9 cellular contexts compared by ENCODE assay signal in genomic region chr17:81516439-81516838, GRCh38. TPM values are rescaled to one million over a fixed set of nuclear protein-coding genes. Genes with fewer than 3 reads are reported as not detected.
A peak's percentile ranks its signal among the peaks of the same experiment; 100 is the strongest.
DNase-seq lines count a peak whose midpoint lies in the region; ATAC-seq, FAIRE-seq and TF ChIP-seq lines count a peak whose summit lies in the region.
"Had no signal": no experiment of that assay in that cellular context is flagged by ENCODE, and none has a peak within 500 bp of the region (broad histone marks: within the 10 kb centered on the region; RNA-seq: fewer than 3 reads in every experiment).

No MANE protein-coding gene starts in this region.

- TF ChIP-seq CTCF in PC-3 (conservative IDR thresholded peaks at IDR 0.05; ENCODE audit: low read depth, low read length) (no peak), endothelial cell of umbilical vein (IDR thresholded peaks at IDR 0.05; ENCODE audit: extremely low read depth in 1 of 2, insufficient read depth in 1 of 2, low read depth in 1 of 2, low read length in 2 of 2) (no peak), osteoblast (IDR thresholded peaks at IDR 0.05; ENCODE audit: extremely low read depth, low read depth, low read length) (no peak), BE2C (IDR thresholded peaks at IDR 0.05; ENCODE audit: low read depth, low read length) (no peak)

- H3K9me3 Mint-ChIP-seq in CD8-positive, alpha-beta memory T cell, result no peaks in the 10 kb centered on the region

- no peak for FAIRE-seq in endothelial cell of umbilical vein (lab: Jason Lieb, UNC)

- peaks cover 11% of the 10 kb centered on the region for H4K20me1 ChIP-seq in PC-3 (ENCODE audit: low read length)
- H4K20me1 ChIP-seq in endothelial cell of umbilical vein (replicated peaks; ENCODE audit: control insufficient read depth, extremely low read depth, insufficient read depth, low read length), result no peaks in the 10 kb centered on the region
- H4K20me1 ChIP-seq in osteoblast (ENCODE audit: insufficient read depth, low read length), result peaks cover 42% of the 10 kb centered on the region

- ATAC-seq in PC-3 (no peak), HG02938 (IDR thresholded peaks at IDR 0.05; ENCODE audit: unreplicated experiment) (no peak)

- peaks cover 0 to 8% of the 10 kb centered on the region in 2 donors for H3K27me3 Mint-ChIP-seq in CD8-positive, alpha-beta memory T cell

- CTCF ChIA-PET in CD8-positive, alpha-beta memory T cell (lab: Charles Lee), result interaction anchor here (1.3 to 1.6 kb wide), 2 partner anchors 85 to 109 kb away, joined by 3 read pairs; no protein-coding TSS in a partner anchor
- CTCF ChIA-PET in PC-3 (lab: Charles Lee) (interaction anchor here (0.5 to 0.6 kb wide), 2 partner anchors 12 to 52 kb away, joined by 3 to 15 read pairs; no protein-coding TSS in a partner anchor), endothelial cell of umbilical vein (lab: Charles Lee) (no interaction called here)

- peaks cover 5% of the 10 kb centered on the region for H3K36me3 ChIP-seq in CD8-positive, alpha-beta memory T cell (ENCODE audit: insufficient read depth, low read length)
- H3K36me3 ChIP-seq in PC-3 (ENCODE audit: low read depth, low read length) (peaks cover 8% of the 10 kb centered on the region), endothelial cell of umbilical vein (ENCODE audit: control insufficient read depth in 2 of 2, extremely low read depth in 1 of 2, insufficient read depth in 2 of 2, low read length in 2 of 2) (peaks cover 0 to 4% of the 10 kb centered on the region in 2 experiments), osteoblast (ENCODE audit: insufficient read depth, low read length) (peaks cover 9% of the 10 kb centered on the region), BE2C (peaks cover 8% of the 10 kb centered on the region)

- H3K4me1 ChIP-seq in CD8-positive, alpha-beta memory T cell (ENCODE audit: insufficient read depth, low read length), result peaks cover 38% of the 10 kb centered on the region
- H3K4me1 ChIP-seq in PC-3 (ENCODE audit: insufficient read depth, low read length) (peaks cover 47% of the 10 kb centered on the region), endothelial cell of umbilical vein (ENCODE audit: control insufficient read depth, extremely low read depth, insufficient read depth, low read length) (peaks cover 35% of the 10 kb centered on the region), osteoblast (ENCODE audit: insufficient read depth, low read length) (peaks cover 44% of the 10 kb centered on the region), BE2C (no peaks in the 10 kb centered on the region)

- peak overlapping the region in 7 of 8 donors; percentile 53 to 96 (median 64) for H3K27ac Mint-ChIP-seq in CD8-positive, alpha-beta memory T cell

- POLR2A ChIA-PET in CD8-positive, alpha-beta memory T cell (lab: Charles Lee), result interaction anchor here (1.2 kb wide), 1 partner anchor 31 kb away, joined by 3 read pairs; no protein-coding TSS in a partner anchor
- POLR2A ChIA-PET in PC-3 (lab: Charles Lee; ENCODE audit: unreplicated experiment) (no interaction called here), endothelial cell of umbilical vein (lab: Charles Lee) (no interaction called here)

- peaks cover 4 to 10% (median 6%) of the 10 kb centered on the region in 3 donors for H3K36me3 Mint-ChIP-seq in CD8-positive, alpha-beta memory T cell

- no TSS peak for BruUV-seq in PC-3 (replicated peaks; lab: Mats Ljungman, UMichigan)
- no TSS peak for BruUV-seq in endothelial cell of umbilical vein (replicated peaks; lab: Mats Ljungman, UMichigan)

- no peak overlapping the region for H3K27ac ChIP-seq in CD8-positive, alpha-beta memory T cell (ENCODE audit: low read depth, low read length)
- no peak overlapping the region for H3K27ac ChIP-seq in PC-3 (ENCODE audit: low read length)
- H3K27ac ChIP-seq in endothelial cell of umbilical vein (ENCODE audit: insufficient read depth, low read depth, low read length), result no peak overlapping the region
- H3K27ac ChIP-seq in osteoblast (ENCODE audit: low read depth, low read length), result peak overlapping the region; percentile 13

- H3K9me3 ChIP-seq in CD8-positive, alpha-beta memory T cell (ENCODE audit: low read length), result no peaks in the 10 kb centered on the region
- H3K9me3 ChIP-seq in PC-3 (ENCODE audit: low read length) (no peaks in the 10 kb centered on the region), endothelial cell of umbilical vein (replicated peaks; ENCODE audit: control insufficient read depth, insufficient read depth, low read length) (no peaks in the 10 kb centered on the region), osteoblast (ENCODE audit: low read depth, low read length) (no peaks in the 10 kb centered on the region), BE2C (no peaks in the 10 kb centered on the region)

- TF ChIP-seq POLR2A in endothelial cell of umbilical vein (IDR thresholded peaks at IDR 0.05; ENCODE audit: low read depth, low read length), result peak; percentile 13

- no peak for DNase-seq in CD8-positive, alpha-beta memory T cell
- DNase-seq in PC-3 (no peak), endothelial cell of umbilical vein (ENCODE audit: low read depth, low spot score) (no peak), osteoblast (ENCODE audit: insufficient read length, low spot score, missing footprints) (no peak), BE2C (no peak), DMS79 treated with DMSO at 0.1 percent for 48 hours (lab: John Stamatoyannopoulos, UW) (no peak), RKO (ENCODE audit: low spot score) (no peak)
- DNase-seq: NCI-H146 had no signal

- H3K9me2 ChIP-seq in PC-3 (replicated peaks; ENCODE audit: low read length), result no peaks in the 10 kb centered on the region

- no peak overlapping the region for H2AFZ ChIP-seq in PC-3 (ENCODE audit: low read length)
- H2AFZ ChIP-seq in endothelial cell of umbilical vein (ENCODE audit: low read depth, low read length), result no peak overlapping the region
- H2AFZ ChIP-seq in osteoblast (ENCODE audit: low read length), result no peak overlapping the region

- H3K79me2 ChIP-seq in PC-3 (ENCODE audit: low read length) (peaks cover 50% of the 10 kb centered on the region), endothelial cell of umbilical vein (ENCODE audit: control insufficient read depth, insufficient read depth, low read length) (peaks cover 36% of the 10 kb centered on the region), osteoblast (ENCODE audit: insufficient read depth, low read length) (peaks cover 54% of the 10 kb centered on the region)

- no peaks in the 10 kb centered on the region for H3K9me1 ChIP-seq in endothelial cell of umbilical vein (replicated peaks; ENCODE audit: control insufficient read depth, extremely low read depth, insufficient read depth, low read length)

- no peak overlapping the region for H3K4me3 ChIP-seq in CD8-positive, alpha-beta memory T cell (ENCODE audit: low read length)
- peak overlapping the region; percentile 79 for H3K4me3 ChIP-seq in PC-3 (ENCODE audit: low read length)
- peak overlapping the region in 1 of 3 experiments; percentile 54 for H3K4me3 ChIP-seq in endothelial cell of umbilical vein (replicated peaks in 1 of 3; ENCODE audit: insufficient read depth in 1 of 3, low read depth in 1 of 3, low read length in 3 of 3)
- peak overlapping the region; percentile 74 for H3K4me3 ChIP-seq in osteoblast (ENCODE audit: insufficient read depth, low read length)
- no peak overlapping the region for H3K4me3 ChIP-seq in BE2C (ENCODE audit: low read depth, low read length)

- dilution Hi-C loops in endothelial cell of umbilical vein (cut with MboI; ENCODE audit: extremely low pct_ligation_motif_present, low sequenced_read_pairs), result no loop called here

- H3K4me3 Mint-ChIP-seq in CD8-positive, alpha-beta memory T cell, result peak overlapping the region; percentile 86 to 97 (median 92)

- H3K9ac ChIP-seq in PC-3 (ENCODE audit: low read length) (peak overlapping the region; percentile 85; the same call in 1 of the 2 replicates), endothelial cell of umbilical vein (replicated peaks; ENCODE audit: extremely low read depth, insufficient read depth, low read length) (no peak overlapping the region)

- H3K4me2 ChIP-seq in PC-3 (ENCODE audit: low read length) (peak overlapping the region; percentile 96), endothelial cell of umbilical vein (ENCODE audit: insufficient read depth, low read length) (peak overlapping the region; percentile 94), osteoblast (ENCODE audit: insufficient read depth, low read length) (peak overlapping the region; percentile 87)

- intact Hi-C loops in PC-3 (cut with micrococcal nuclease) (loop anchor here (10.0 kb wide), 1 partner anchor 122 kb away; the partner anchor contains the start of gene BAHCC1), endothelial cell of umbilical vein (cut with micrococcal nuclease) (no loop called here)

- peaks cover 6% of the 10 kb centered on the region for H3F3A ChIP-seq in PC-3 (ENCODE audit: low read length, unreplicated experiment)

- H3K27me3 ChIP-seq in CD8-positive, alpha-beta memory T cell (ENCODE audit: insufficient read depth, low read length, poor library complexity, severe bottlenecking), result no peaks in the 10 kb centered on the region
- H3K27me3 ChIP-seq in PC-3 (ENCODE audit: low read length) (no peaks in the 10 kb centered on the region), endothelial cell of umbilical vein (ENCODE audit: control insufficient read depth in 2 of 2, insufficient read depth in 2 of 2, low read length in 2 of 2) (no peaks in the 10 kb centered on the region), osteoblast (ENCODE audit: insufficient read depth, low read length) (no peaks in the 10 kb centered on the region), BE2C (no peaks in the 10 kb centered on the region)

- H3K4me1 Mint-ChIP-seq in CD8-positive, alpha-beta memory T cell, result peaks cover 26 to 54% (median 32%) of the 10 kb centered on the region in 3 donors

RNA-seq across cellular contexts. Expression of gene ACTG1, which starts 3.8 kb away (rescaled TPM):
- total RNA-seq in CD8-positive, alpha-beta memory T cell, result 1,000 to 10,000 TPM; 5,175 to 5,190 TPM
- polyA plus RNA-seq in CD8-positive, alpha-beta memory T cell, result 1,950 TPM
- 4,503 and 4,798 TPM in 2 replicates for total RNA-seq in PC-3 (2014; rRNA removed)
- 6,127 and 6,180 TPM in 2 replicates for total RNA-seq in endothelial cell of umbilical vein
- polyA plus RNA-seq in endothelial cell of umbilical vein, result 7,850 and 10,663 TPM in 2 replicates
- polyA plus RNA-seq in endothelial cell of umbilical vein (2011; cell fraction: cytosol; rRNA removed), result 8,486 and 8,491 TPM in 2 replicates
- polyA plus RNA-seq in endothelial cell of umbilical vein (2011; cell fraction: nucleus; rRNA removed), result 3,539 and 4,015 TPM in 2 replicates
- 6,029 and 7,831 TPM in 2 replicates for polyA plus RNA-seq in endothelial cell of umbilical vein (2012)
- polyA minus RNA-seq in endothelial cell of umbilical vein, result 1,957 and 3,242 TPM in 2 replicates
- 776 TPM for polyA minus RNA-seq in endothelial cell of umbilical vein (2011; cell fraction: cytosol; rRNA and poly(A)+ RNA removed)
- polyA minus RNA-seq in endothelial cell of umbilical vein (2011; cell fraction: nucleus; rRNA and poly(A)+ RNA removed), result 664 and 1,635 TPM in 2 replicates
- total RNA-seq in osteoblast, result 10,373 and 13,273 TPM in 2 replicates
- polyA plus RNA-seq in BE2C (2012; ENCODE audit: insufficient read depth, insufficient read length, low read depth), result 2,263 TPM

RNA-seq across cellular contexts. Expression of gene FSCN2, which starts 11.7 kb away (rescaled TPM):
- under 1 TPM; 0.46 to 0.49 TPM for total RNA-seq in CD8-positive, alpha-beta memory T cell
- not detected for polyA plus RNA-seq in CD8-positive, alpha-beta memory T cell
- 0.87 and 2.4 TPM in 2 replicates for total RNA-seq in PC-3 (2014; rRNA removed)
- total RNA-seq in endothelial cell of umbilical vein, result 0.58 and 0.71 TPM in 2 replicates
- polyA plus RNA-seq in endothelial cell of umbilical vein, result 0.32 and 0.46 TPM in 2 replicates
- polyA plus RNA-seq in endothelial cell of umbilical vein (2011; cell fraction: cytosol; rRNA removed), result 0.06 and 0.10 TPM in 2 replicates
- 0.43 and 0.87 TPM in 2 replicates for polyA plus RNA-seq in endothelial cell of umbilical vein (2011; cell fraction: nucleus; rRNA removed)
- 0.12 and 0.25 TPM in 2 replicates for polyA plus RNA-seq in endothelial cell of umbilical vein (2012)
- 0.41 TPM in 1 of 2 replicates, not detected in the other for polyA minus RNA-seq in endothelial cell of umbilical vein
- polyA minus RNA-seq in endothelial cell of umbilical vein (2011; cell fraction: cytosol; rRNA and poly(A)+ RNA removed), result 1.1 TPM
- 0.67 and 1.4 TPM in 2 replicates for polyA minus RNA-seq in endothelial cell of umbilical vein (2011; cell fraction: nucleus; rRNA and poly(A)+ RNA removed)
- 2.9 and 5.1 TPM in 2 replicates for total RNA-seq in osteoblast
- 2.4 TPM for polyA plus RNA-seq in BE2C (2012; ENCODE audit: insufficient read depth, insufficient read length, low read depth)

RNA-seq across cellular contexts. Expression of gene FAAP100, which starts 35.7 kb away (rescaled TPM):
- 10 to 100 TPM; 52.5 to 55.3 TPM for total RNA-seq in CD8-positive, alpha-beta memory T cell
- polyA plus RNA-seq in CD8-positive, alpha-beta memory T cell, result 19.2 TPM
- total RNA-seq in PC-3 (2014; rRNA removed), result 23.3 and 34.6 TPM in 2 replicates
- 50.2 and 54.3 TPM in 2 replicates for total RNA-seq in endothelial cell of umbilical vein
- polyA plus RNA-seq in endothelial cell of umbilical vein, result 35.4 and 40.4 TPM in 2 replicates
- polyA plus RNA-seq in endothelial cell of umbilical vein (2011; cell fraction: cytosol; rRNA removed), result 18.0 and 31.7 TPM in 2 replicates
- polyA plus RNA-seq in endothelial cell of umbilical vein (2011; cell fraction: nucleus; rRNA removed), result 58.5 and 65.6 TPM in 2 replicates
- polyA plus RNA-seq in endothelial cell of umbilical vein (2012), result 17.9 and 28.1 TPM in 2 replicates
- 21.6 and 30.8 TPM in 2 replicates for polyA minus RNA-seq in endothelial cell of umbilical vein
- polyA minus RNA-seq in endothelial cell of umbilical vein (2011; cell fraction: cytosol; rRNA and poly(A)+ RNA removed), result 7.8 TPM
- polyA minus RNA-seq in endothelial cell of umbilical vein (2011; cell fraction: nucleus; rRNA and poly(A)+ RNA removed), result 34.6 and 44.7 TPM in 2 replicates
- 43.0 and 44.5 TPM in 2 replicates for total RNA-seq in osteoblast
- 43.0 TPM for polyA plus RNA-seq in BE2C (2012; ENCODE audit: insufficient read depth, insufficient read length, low read depth)

Comparison
In these comparisons a context has a peak if more than half of its experiments do, and no peak if none do; other contexts are left out.
1. H3K4me3 ChIP-seq: peak in PC-3 (single experiment) and osteoblast (single experiment); none in CD8-positive, alpha-beta memory T cell (single experiment) and BE2C (single experiment).
2. Peak in every context shown above with its lines, with median percentiles within 50 percentile points of each other: H3K4me2 ChIP-seq.